ENCODE assay signal across 1 cellular context in the genomic region with DNA sequence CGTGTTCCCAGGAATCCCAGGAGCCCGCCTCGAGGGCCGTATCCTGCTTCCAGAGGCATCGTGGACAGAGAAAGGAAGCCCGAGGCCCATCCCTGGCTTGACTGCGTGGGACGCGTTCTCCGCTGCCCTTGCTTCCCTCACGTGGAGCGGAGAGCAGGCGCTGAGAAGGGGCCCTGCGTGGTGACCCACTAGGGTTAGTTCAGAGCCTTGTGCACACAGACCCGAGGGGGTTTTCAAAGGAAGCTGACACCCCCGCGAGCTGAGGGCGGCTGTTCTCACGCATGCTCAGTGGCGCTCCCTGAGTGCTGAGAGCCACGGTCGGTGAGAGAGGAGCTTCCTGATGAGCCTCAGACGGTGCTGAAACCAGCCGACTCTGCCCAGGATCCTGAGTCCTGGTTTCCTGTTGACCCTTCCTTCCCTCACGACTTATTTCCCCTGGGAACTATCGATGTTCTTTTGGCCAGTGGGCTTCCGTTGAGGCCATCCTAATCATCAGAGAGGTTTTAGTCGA.
TF ChIP-seq lines count a peak whose summit lies in the region.

No MANE protein-coding gene starts in this region.

TF ChIP-seq in GM12878, 131 proteins besides CTCF, POLR2A, EP300 and RAD21 (continued from another document and continues in another):
- TF ChIP-seq MXI1 (IDR thresholded peaks at IDR 0.05; ENCODE audit: low read depth, low read length) (peak; percentile 77; the same call in 1 of the 2 replicates), NBN (IDR thresholded peaks at IDR 0.05) (peak; percentile 66), USF2 (IDR thresholded peaks at IDR 0.05; ENCODE audit: borderline replicate concordance, low read depth, low read length) (no peak), ZNF592 (IDR thresholded peaks at IDR 0.05) (no peak), SRF (IDR thresholded peaks at IDR 0.05; ENCODE audit: low read depth in 2 of 2, low read length in 2 of 2) (no peak), GATAD2B (conservative IDR thresholded peaks at IDR 0.05; ENCODE audit: low read depth) (peak; percentile 98), MEF2B (IDR thresholded peaks at IDR 0.05; ENCODE audit: partially characterized antibody, poor library complexity, severe bottlenecking) (peak; percentile 88), E2F8 (IDR thresholded peaks at IDR 0.05; ENCODE audit: low read depth, partially characterized antibody) (no peak), RELA (IDR thresholded peaks at IDR 0.05; ENCODE audit: borderline replicate concordance, partially characterized antibody) (peak; percentile 84), ATF7 (IDR thresholded peaks at IDR 0.05; ENCODE audit: low read depth) (peak; percentile 39; the same call in 1 of the 2 replicates), RBBP5 (conservative IDR thresholded peaks at IDR 0.05) (no peak), ZNF207 (IDR thresholded peaks at IDR 0.05; ENCODE audit: borderline replicate concordance) (no peak), RFX5 (IDR thresholded peaks at IDR 0.05; ENCODE audit: low read depth, low read length) (no peak), MEF2A (IDR thresholded peaks at IDR 0.05; ENCODE audit: insufficient read depth, low read depth, low read length) (peak; percentile 49; the same call in 1 of the 2 replicates), SMC3 (IDR thresholded peaks at IDR 0.05; ENCODE audit: borderline replicate concordance, low read length) (no peak; the same call in 1 of the 2 replicates), ESRRA (IDR thresholded peaks at IDR 0.05; ENCODE audit: low read length) (no peak), TCF7 (IDR thresholded peaks at IDR 0.05; ENCODE audit: borderline replicate concordance) (no peak), POLR2AphosphoS2 (IDR thresholded peaks at IDR 0.05; ENCODE audit: low read depth, low read length) (peak; percentile 93), EGR1 (IDR thresholded peaks at IDR 0.05; ENCODE audit: borderline replicate concordance in 1 of 2, low read depth in 2 of 2, low read length in 2 of 2) (peak in 1 of 2 experiments; percentile 93; a peak in 2 of 3 replicates), CBFB (IDR thresholded peaks at IDR 0.05; ENCODE audit: low read depth) (peak; percentile 69; the same call in 1 of the 2 replicates), SKIL (IDR thresholded peaks at IDR 0.05; ENCODE audit: low read depth, poor library complexity, severe bottlenecking) (peak; percentile 54), NR2C2 (IDR thresholded peaks at IDR 0.05; ENCODE audit: borderline replicate concordance, control insufficient read depth, insufficient read length, low read depth) (no peak), CUX1 (IDR thresholded peaks at IDR 0.05; ENCODE audit: insufficient replicate concordance, low read depth, low read length) (peak; percentile 71), ZNF384 (IDR thresholded peaks at IDR 0.05; ENCODE audit: borderline replicate concordance, low read depth, low read length) (no peak), MTA2 (IDR thresholded peaks at IDR 0.05; ENCODE audit: low read depth) (peak; percentile 70), WRNIP1 (IDR thresholded peaks at IDR 0.05; ENCODE audit: borderline replicate concordance, low read depth, low read length) (no peak), SMARCA5 (IDR thresholded peaks at IDR 0.05) (peak; percentile 63; the same call in 1 of the 2 replicates)
- TF ChIP-seq, protein P1, sequence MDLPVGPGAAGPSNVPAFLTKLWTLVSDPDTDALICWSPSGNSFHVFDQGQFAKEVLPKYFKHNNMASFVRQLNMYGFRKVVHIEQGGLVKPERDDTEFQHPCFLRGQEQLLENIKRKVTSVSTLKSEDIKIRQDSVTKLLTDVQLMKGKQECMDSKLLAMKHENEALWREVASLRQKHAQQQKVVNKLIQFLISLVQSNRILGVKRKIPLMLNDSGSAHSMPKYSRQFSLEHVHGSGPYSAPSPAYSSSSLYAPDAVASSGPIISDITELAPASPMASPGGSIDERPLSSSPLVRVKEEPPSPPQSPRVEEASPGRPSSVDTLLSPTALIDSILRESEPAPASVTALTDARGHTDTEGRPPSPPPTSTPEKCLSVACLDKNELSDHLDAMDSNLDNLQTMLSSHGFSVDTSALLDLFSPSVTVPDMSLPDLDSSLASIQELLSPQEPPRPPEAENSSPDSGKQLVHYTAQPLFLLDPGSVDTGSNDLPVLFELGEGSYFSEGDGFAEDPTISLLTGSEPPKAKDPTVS (IDR thresholded peaks at IDR 0.05; ENCODE audit: low read depth, low read length): no peak
- TF ChIP-seq, protein P2, sequence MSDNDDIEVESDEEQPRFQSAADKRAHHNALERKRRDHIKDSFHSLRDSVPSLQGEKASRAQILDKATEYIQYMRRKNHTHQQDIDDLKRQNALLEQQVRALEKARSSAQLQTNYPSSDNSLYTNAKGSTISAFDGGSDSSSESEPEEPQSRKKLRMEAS (IDR thresholded peaks at IDR 0.05; ENCODE audit: low read depth, low read length): peak; percentile 84
- TF ChIP-seq, protein P3, sequence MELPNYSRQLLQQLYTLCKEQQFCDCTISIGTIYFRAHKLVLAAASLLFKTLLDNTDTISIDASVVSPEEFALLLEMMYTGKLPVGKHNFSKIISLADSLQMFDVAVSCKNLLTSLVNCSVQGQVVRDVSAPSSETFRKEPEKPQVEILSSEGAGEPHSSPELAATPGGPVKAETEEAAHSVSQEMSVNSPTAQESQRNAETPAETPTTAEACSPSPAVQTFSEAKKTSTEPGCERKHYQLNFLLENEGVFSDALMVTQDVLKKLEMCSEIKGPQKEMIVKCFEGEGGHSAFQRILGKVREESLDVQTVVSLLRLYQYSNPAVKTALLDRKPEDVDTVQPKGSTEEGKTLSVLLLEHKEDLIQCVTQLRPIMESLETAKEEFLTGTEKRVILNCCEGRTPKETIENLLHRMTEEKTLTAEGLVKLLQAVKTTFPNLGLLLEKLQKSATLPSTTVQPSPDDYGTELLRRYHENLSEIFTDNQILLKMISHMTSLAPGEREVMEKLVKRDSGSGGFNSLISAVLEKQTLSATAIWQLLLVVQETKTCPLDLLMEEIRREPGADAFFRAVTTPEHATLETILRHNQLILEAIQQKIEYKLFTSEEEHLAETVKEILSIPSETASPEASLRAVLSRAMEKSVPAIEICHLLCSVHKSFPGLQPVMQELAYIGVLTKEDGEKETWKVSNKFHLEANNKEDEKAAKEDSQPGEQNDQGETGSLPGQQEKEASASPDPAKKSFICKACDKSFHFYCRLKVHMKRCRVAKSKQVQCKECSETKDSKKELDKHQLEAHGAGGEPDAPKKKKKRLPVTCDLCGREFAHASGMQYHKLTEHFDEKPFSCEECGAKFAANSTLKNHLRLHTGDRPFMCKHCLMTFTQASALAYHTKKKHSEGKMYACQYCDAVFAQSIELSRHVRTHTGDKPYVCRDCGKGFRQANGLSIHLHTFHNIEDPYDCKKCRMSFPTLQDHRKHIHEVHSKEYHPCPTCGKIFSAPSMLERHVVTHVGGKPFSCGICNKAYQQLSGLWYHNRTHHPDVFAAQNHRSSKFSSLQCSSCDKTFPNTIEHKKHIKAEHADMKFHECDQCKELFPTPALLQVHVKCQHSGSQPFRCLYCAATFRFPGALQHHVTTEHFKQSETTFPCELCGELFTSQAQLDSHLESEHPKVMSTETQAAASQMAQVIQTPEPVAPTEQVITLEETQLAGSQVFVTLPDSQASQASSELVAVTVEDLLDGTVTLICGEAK (IDR thresholded peaks at IDR 0.05; ENCODE audit: borderline replicate concordance): no peak
